13 cellular contexts compared by ENCODE assay signal in genomic region chr20:25461281-25461650, GRCh38. TPM values are rescaled to one million over a fixed set of nuclear protein-coding genes. Genes with fewer than 3 reads are reported as not detected.
DNase-seq lines count a peak whose midpoint lies in the region; ATAC-seq, FAIRE-seq and TF ChIP-seq lines count a peak whose summit lies in the region.
"Had no signal": no experiment of that assay in that cellular context is flagged by ENCODE, and none has a peak within 500 bp of the region (broad histone marks: within the 10 kb centered on the region; RNA-seq: fewer than 3 reads in every experiment).

No MANE protein-coding gene starts in this region.

- peaks cover 28% of the 10 kb centered on the region for H3K4me1 Mint-ChIP-seq in CD14-positive monocyte
- peaks cover 55% of the 10 kb centered on the region for H3K4me1 Mint-ChIP-seq in dendritic cell treated with granulocyte-macrophage colony-stimulating factor and Interleukin-4, amounts not matched to agents 40 ng/mL and 50 ng/mL, for 4 days (ENCODE audit: low read depth)
- H3K4me1 Mint-ChIP-seq in stimulated activated naive B cell treated with anti-CD40 and anti-IgM and Interleukin-4, amounts not matched to agents 10 μg/mL and 1 μg/mL and 100 μg/mL, for 72 hours, result peaks cover 3 to 6% of the 10 kb centered on the region in 2 donors
- H3K4me1 Mint-ChIP-seq: CD4-positive, CD25-positive, alpha-beta regulatory T cell; GM23338 had no signal

- no peak for ATAC-seq in stimulated activated naive B cell treated with anti-CD40 and anti-IgM and Interleukin-4, amounts not matched to agents 10 μg/mL and 1 μg/mL and 100 μg/mL, for 72 hours (replicated peaks)
- ATAC-seq in GM21515 (IDR thresholded peaks at IDR 0.05; ENCODE audit: unreplicated experiment), result no peak
- ATAC-seq: A549 had no signal

- no peak for FAIRE-seq in GM12892 (lab: Jason Lieb, UNC)
- FAIRE-seq: A549 had no signal

- no peak for TF ChIP-seq POLR2A in GM12892 (IDR thresholded peaks at IDR 0.05; ENCODE audit: low read depth, low read length)

- DNase-seq in CD14-positive monocyte (ENCODE audit: low spot score) (no peak), osteoblast (ENCODE audit: insufficient read length, low spot score, missing footprints) (peak; percentile 52), GM12892 (ENCODE audit: insufficient read length) (no peak)
- DNase-seq in stimulated activated naive B cell treated with anti-CD40 and anti-IgM and Interleukin-4, amounts not matched to agents 10 μg/mL and 1 μg/mL and 100 μg/mL, for 72 hours, result no peak
- DNase-seq: BE2C; Calu3; CD4-positive, CD25-positive, alpha-beta regulatory T cell; DMS 273 treated with DMSO at 0.1 percent for 48 hours had no signal

- H4K20me1 ChIP-seq in osteoblast (ENCODE audit: insufficient read depth, low read length), result peaks cover 2% of the 10 kb centered on the region

- H3K27ac Mint-ChIP-seq in CD14-positive monocyte, result peak overlapping the region in 5 of 7 donors; percentile 6 to 75 (median 53)
- peak overlapping the region; percentile 89 for H3K27ac Mint-ChIP-seq in dendritic cell treated with granulocyte-macrophage colony-stimulating factor and Interleukin-4, amounts not matched to agents 40 ng/mL and 50 ng/mL, for 4 days
- no peak overlapping the region for H3K27ac Mint-ChIP-seq in stimulated activated naive B cell treated with anti-CD40 and anti-IgM and Interleukin-4, amounts not matched to agents 10 μg/mL and 1 μg/mL and 100 μg/mL, for 72 hours
- H3K27ac Mint-ChIP-seq: CD4-positive, CD25-positive, alpha-beta regulatory T cell; GM23338 had no signal

- H2AFZ ChIP-seq in osteoblast (ENCODE audit: low read length), result no peak overlapping the region
- H2AFZ ChIP-seq: GM23338 had no signal

- no peak for TF ChIP-seq CTCF in CD14-positive monocyte (IDR thresholded peaks at IDR 0.05)
- no peak for TF ChIP-seq CTCF in osteoblast (IDR thresholded peaks at IDR 0.05; ENCODE audit: extremely low read depth, low read depth, low read length)

- H3K4me2 ChIP-seq in osteoblast (ENCODE audit: insufficient read depth, low read length), result no peak overlapping the region
- H3K4me2 ChIP-seq: A549, GM23338 had no signal

- H3K4me1 ChIP-seq in osteoblast (ENCODE audit: insufficient read depth, low read length), result no peaks in the 10 kb centered on the region
- H3K4me1 ChIP-seq: A549, BE2C, HAP-1 had no signal

- peaks cover 0 to 1% (median 0%) of the 10 kb centered on the region in 3 donors for H3K27me3 Mint-ChIP-seq in CD14-positive monocyte (ENCODE audit: low read depth in 3 of 3)
- H3K27me3 Mint-ChIP-seq in dendritic cell treated with granulocyte-macrophage colony-stimulating factor and Interleukin-4, amounts not matched to agents 40 ng/mL and 50 ng/mL, for 4 days, result peaks cover 3% of the 10 kb centered on the region
- H3K27me3 Mint-ChIP-seq in stimulated activated naive B cell treated with anti-CD40 and anti-IgM and Interleukin-4, amounts not matched to agents 10 μg/mL and 1 μg/mL and 100 μg/mL, for 72 hours, result peaks cover 0 to 7% of the 10 kb centered on the region in 2 donors

- no peaks in the 10 kb centered on the region for H3K27me3 ChIP-seq in osteoblast (ENCODE audit: insufficient read depth, low read length)
- H3K27me3 ChIP-seq: BE2C had no signal

- no peak overlapping the region for H3K27ac ChIP-seq in osteoblast (ENCODE audit: low read depth, low read length)
- H3K27ac ChIP-seq: A549 had no signal

- H3K36me3 Mint-ChIP-seq in CD14-positive monocyte, result no peaks in the 10 kb centered on the region
- no peaks in the 10 kb centered on the region for H3K36me3 Mint-ChIP-seq in dendritic cell treated with granulocyte-macrophage colony-stimulating factor and Interleukin-4, amounts not matched to agents 40 ng/mL and 50 ng/mL, for 4 days (ENCODE audit: low read depth)
- H3K36me3 Mint-ChIP-seq in stimulated activated naive B cell treated with anti-CD40 and anti-IgM and Interleukin-4, amounts not matched to agents 10 μg/mL and 1 μg/mL and 100 μg/mL, for 72 hours, result no peaks in the 10 kb centered on the region
- H3K36me3 Mint-ChIP-seq: CD4-positive, CD25-positive, alpha-beta regulatory T cell had no signal

- H3K9me3 Mint-ChIP-seq in CD14-positive monocyte, result peaks cover 0 to 3% (median 0%) of the 10 kb centered on the region in 7 donors
- no peaks in the 10 kb centered on the region for H3K9me3 Mint-ChIP-seq in dendritic cell treated with granulocyte-macrophage colony-stimulating factor and Interleukin-4, amounts not matched to agents 40 ng/mL and 50 ng/mL, for 4 days
- no peaks in the 10 kb centered on the region for H3K9me3 Mint-ChIP-seq in stimulated activated naive B cell treated with anti-CD40 and anti-IgM and Interleukin-4, amounts not matched to agents 10 μg/mL and 1 μg/mL and 100 μg/mL, for 72 hours
- H3K9me3 Mint-ChIP-seq: CD4-positive, CD25-positive, alpha-beta regulatory T cell; GM23338 had no signal

- intact Hi-C loops in CD14-positive monocyte (cut with micrococcal nuclease), result no loop called here
- intact Hi-C loops in dendritic cell treated with granulocyte-macrophage colony-stimulating factor and Interleukin-4, amounts not matched to agents 40 ng/mL and 50 ng/mL, for 4 days (cut with micrococcal nuclease), result loop anchor here (10.0 kb wide), 1 partner anchor 146 kb away; no protein-coding TSS in a partner anchor

- H3K9me3 ChIP-seq in osteoblast (ENCODE audit: low read depth, low read length), result no peaks in the 10 kb centered on the region
- H3K9me3 ChIP-seq: A549, BE2C, HAP-1 had no signal

- H3K4me3 ChIP-seq in osteoblast (ENCODE audit: insufficient read depth, low read length), result no peak overlapping the region
- H3K4me3 ChIP-seq: A549, GM23338, HAP-1 had no signal

- no peaks in the 10 kb centered on the region for H3K79me2 ChIP-seq in osteoblast (ENCODE audit: insufficient read depth, low read length)

- peaks cover 11% of the 10 kb centered on the region for H3K36me3 ChIP-seq in osteoblast (ENCODE audit: insufficient read depth, low read length)
- H3K36me3 ChIP-seq: BE2C, HAP-1 had no signal

- H3K4me3 Mint-ChIP-seq in CD14-positive monocyte, result peak overlapping the region in 1 of 2 donors; percentile 80
- peak overlapping the region; percentile 51 for H3K4me3 Mint-ChIP-seq in dendritic cell treated with granulocyte-macrophage colony-stimulating factor and Interleukin-4, amounts not matched to agents 40 ng/mL and 50 ng/mL, for 4 days
- H3K4me3 Mint-ChIP-seq in stimulated activated naive B cell treated with anti-CD40 and anti-IgM and Interleukin-4, amounts not matched to agents 10 μg/mL and 1 μg/mL and 100 μg/mL, for 72 hours, result no peak overlapping the region
- H3K4me3 Mint-ChIP-seq: CD4-positive, CD25-positive, alpha-beta regulatory T cell; GM23338 had no signal

RNA-seq across cellular contexts. Expression of gene GINS1, which starts 53.8 kb away (rescaled TPM):
- polyA plus RNA-seq in CD14-positive monocyte, result under 1 TPM; 0.28 to 0.48 TPM
- total RNA-seq in osteoblast, result 2.2 and 2.4 TPM in 2 replicates
- polyA plus RNA-seq in GM12892 (2012; ENCODE audit: missing spikeins), result 17.0 TPM
